Comparison of ENCODE assay signal across 10 cellular contexts in the genomic region with DNA sequence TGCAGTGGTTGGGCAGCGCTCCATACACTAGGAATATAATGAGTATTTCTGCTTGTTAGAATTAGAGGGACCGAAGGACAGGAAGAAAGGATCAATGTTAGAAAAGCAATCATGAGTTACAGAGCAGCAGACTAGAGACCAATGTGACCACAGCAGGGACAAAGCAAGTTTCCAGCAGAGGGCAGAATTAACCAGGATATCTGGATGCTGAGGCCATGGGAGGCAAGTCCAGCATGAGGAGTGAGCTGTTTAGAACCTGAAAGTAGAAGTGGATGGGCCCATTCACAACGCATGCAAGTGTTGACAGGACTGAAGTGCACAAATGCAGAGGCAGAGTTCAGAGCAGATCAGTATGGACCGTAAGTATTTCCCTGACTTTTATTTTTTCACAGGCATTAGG.
A peak's percentile ranks its signal among the peaks of the same experiment; 100 is the strongest.
DNase-seq lines count a peak whose midpoint lies in the region; ATAC-seq, FAIRE-seq and TF ChIP-seq lines count a peak whose summit lies in the region.
"Had no signal": no experiment of that assay in that cellular context is flagged by ENCODE, and none has a peak within 500 bp of the region (broad histone marks: within the 10 kb centered on the region; RNA-seq: fewer than 3 reads in every experiment).

No MANE protein-coding gene starts in this region.

- ATAC-seq in GM21390 (IDR thresholded peaks at IDR 0.05; ENCODE audit: unreplicated experiment) (no peak), HG03097 (IDR thresholded peaks at IDR 0.05; ENCODE audit: low FRiP score, unreplicated experiment) (no peak), HG02759 (IDR thresholded peaks at IDR 0.05; ENCODE audit: unreplicated experiment) (no peak)

- TF ChIP-seq CTCF in D721Med (IDR thresholded peaks at IDR 0.05; ENCODE audit: insufficient read depth, missing control alignments) (peak; percentile 57), VCaP (conservative IDR thresholded peaks at IDR 0.05) (peak; percentile 68)

- no peak overlapping the region for H3K27ac ChIP-seq in VCaP
- H3K27ac ChIP-seq: skin epidermis had no signal

- no peak for FAIRE-seq in D721Med (lab: Jason Lieb, UNC)

- DNase-seq in D721Med (ENCODE audit: insufficient read length, low spot score) (no peak), M059J (ENCODE audit: low read depth) (peak; percentile 8), left kidney (ENCODE audit: low read depth, low spot score) (peak; percentile 87)
- no peak for DNase-seq in activated T-cell treated with anti-CD3 and anti-CD28 coated beads, Interleukin-2, amount 50 U/mL, for 48 hours
- DNase-seq: activated T-cell treated with anti-CD3 and anti-CD28 coated beads, Interleukin-2, amount 50 U/mL, for 24 hours had no signal

Comparison
In these comparisons a context has a peak if more than half of its experiments do, and no peak if none do; other contexts are left out.
1. DNase-seq: peak in M059J (single experiment) and left kidney (single experiment); none in D721Med (single experiment) and activated T-cell treated with anti-CD3 and anti-CD28 coated beads, Interleukin-2, amount 50 U/mL, for 48 hours (0 of 2).